In the genomic region with DNA sequence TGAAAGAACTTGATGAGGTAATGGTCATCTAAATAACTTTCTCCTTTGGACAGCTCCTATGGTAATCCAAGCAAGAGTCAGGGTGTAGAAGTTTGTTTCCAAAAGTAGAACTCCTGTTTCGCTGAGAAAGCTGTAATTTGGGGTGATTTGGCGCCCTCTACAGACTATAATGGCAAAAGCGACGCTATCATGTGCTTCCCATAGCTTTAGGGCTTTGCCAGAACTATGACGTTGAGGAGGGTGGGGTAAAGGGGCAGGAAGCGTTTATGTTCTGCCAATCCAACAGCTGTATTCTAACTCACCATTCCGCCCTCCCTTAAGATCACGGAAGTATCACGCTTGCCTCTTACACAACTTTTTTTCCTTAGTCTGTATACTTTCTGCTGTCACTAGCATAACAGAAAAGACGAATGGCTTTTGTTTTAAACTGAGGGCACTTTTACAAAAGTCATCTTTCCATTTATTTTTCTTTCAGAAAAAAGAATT, we compare ENCODE assay signal across 8 cellular contexts. TPM values are rescaled to one million over a fixed set of nuclear protein-coding genes. Genes with fewer than 3 reads are reported as not detected.
A peak's percentile ranks its signal among the peaks of the same experiment; 100 is the strongest.
DNase-seq lines count a peak whose midpoint lies in the region; ATAC-seq lines count a peak whose summit lies in the region.

A gene with protein sequence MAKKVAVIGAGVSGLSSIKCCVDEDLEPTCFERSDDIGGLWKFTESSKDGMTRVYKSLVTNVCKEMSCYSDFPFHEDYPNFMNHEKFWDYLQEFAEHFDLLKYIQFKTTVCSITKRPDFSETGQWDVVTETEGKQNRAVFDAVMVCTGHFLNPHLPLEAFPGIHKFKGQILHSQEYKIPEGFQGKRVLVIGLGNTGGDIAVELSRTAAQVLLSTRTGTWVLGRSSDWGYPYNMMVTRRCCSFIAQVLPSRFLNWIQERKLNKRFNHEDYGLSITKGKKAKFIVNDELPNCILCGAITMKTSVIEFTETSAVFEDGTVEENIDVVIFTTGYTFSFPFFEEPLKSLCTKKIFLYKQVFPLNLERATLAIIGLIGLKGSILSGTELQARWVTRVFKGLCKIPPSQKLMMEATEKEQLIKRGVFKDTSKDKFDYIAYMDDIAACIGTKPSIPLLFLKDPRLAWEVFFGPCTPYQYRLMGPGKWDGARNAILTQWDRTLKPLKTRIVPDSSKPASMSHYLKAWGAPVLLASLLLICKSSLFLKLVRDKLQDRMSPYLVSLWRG (plus strand): TSS at position 349 of the 486 bp plus-strand sequence. CDS start 5,643 bp downstream, outside the sequence.

- DNase-seq in Ammon's horn (ENCODE audit: low spot score) (peak; percentile 97), NCI-H446 (lab: John Stamatoyannopoulos, UW) (peak; percentile 89 to 92), left colon (peak; percentile 83 to 95)
- DNase-seq in stimulated activated CD4-positive, alpha-beta T cell treated with anti-CD3 and anti-CD28 coated beads, Interleukin-2, amount 100 ng/mL, for 24 hours, result peak; percentile 68 to 82

- ATAC-seq in GM19043 (IDR thresholded peaks at IDR 0.05; ENCODE audit: low read depth, unreplicated experiment), result peak; percentile 98
- ATAC-seq in HG03378 (IDR thresholded peaks at IDR 0.05; ENCODE audit: unreplicated experiment), result peak; percentile 99
- ATAC-seq in activated CD4-positive, CD25-positive, alpha-beta regulatory T cell treated with anti-CD3 and anti-CD28 coated beads, Interleukin-2, amount 50 U/mL, for 24 hours, result peak; percentile 100
- peak; percentile 100 for ATAC-seq in left colon

- intact Hi-C loops in left colon (cut with DNase I, micrococcal nuclease), result loop anchor here in 1 of 2 donors (10.0 kb wide), 2 partner anchors 69 to 349 kb away; a partner anchor contains a TSS

- H3K27ac ChIP-seq in cingulate gyrus (ENCODE audit: low read depth, low read length), result peak within 1 kb of the TSS; percentile 5

RNA-seq across cellular contexts. Expression of the gene that starts here (rescaled TPM):
- total RNA-seq in left colon, result 10 to 100 TPM in 1 of 2 donors, 1 to 10 TPM in 1; 6.7 to 14.5 TPM

Comparison
In these comparisons a context has a peak if more than half of its experiments do, and no peak if none do; other contexts are left out.
1. Peak in every context shown above with its lines: DNase-seq, ATAC-seq and H3K27ac ChIP-seq.